17 cellular contexts compared by ENCODE assay signal in genomic region chr16:8374032-8374431, GRCh38.
"Had no signal": no experiment of that assay in that cellular context is flagged by ENCODE, and none has a peak within 500 bp of the region (broad histone marks: within the 10 kb centered on the region; RNA-seq: fewer than 3 reads in every experiment).

No MANE protein-coding gene starts in this region.

- H3K4me3 ChIP-seq: esophagus muscularis mucosa, gastrocnemius medialis, lung, smooth muscle cell, tibial artery, upper lobe of right lung had no signal

- H3K4me3 Mint-ChIP-seq: central memory CD8-positive, alpha-beta T cell; naive thymus-derived CD4-positive, alpha-beta T cell; nephron progenitor cell had no signal

- DNase-seq: effector memory CD4-positive, alpha-beta T cell; gastrocnemius medialis; glutamatergic neuron; left colon; left ventricle myocardium superior; naive thymus-derived CD4-positive, alpha-beta T cell; nephron progenitor cell; right cardiac atrium; stimulated activated CD4-positive, alpha-beta T cell treated with anti-CD3 and anti-CD28 coated beads, Interleukin-2, amount 100 ng/mL, for 48 hours; stimulated activated naive CD4-positive, alpha-beta T cell treated with Interleukin-2 at 50 U/mL for 16 hours; tibial artery; upper lobe of right lung had no signal

- H3K27ac Mint-ChIP-seq: naive thymus-derived CD4-positive, alpha-beta T cell; nephron progenitor cell had no signal

- H3K27ac ChIP-seq: epithelial cell of prostate, esophagus muscularis mucosa, gastrocnemius medialis, tibial artery, upper lobe of right lung had no signal

- H3K36me3 ChIP-seq: esophagus muscularis mucosa, gastrocnemius medialis, tibial artery, upper lobe of right lung had no signal

- H3K4me1 ChIP-seq: esophagus muscularis mucosa, gastrocnemius medialis, tibial artery, upper lobe of right lung had no signal

- H3K27me3 ChIP-seq: esophagus muscularis mucosa, gastrocnemius medialis, tibial artery, upper lobe of right lung had no signal

- H3K4me1 Mint-ChIP-seq: central memory CD8-positive, alpha-beta T cell; naive thymus-derived CD4-positive, alpha-beta T cell; nephron progenitor cell had no signal

- H3K9me3 ChIP-seq: gastrocnemius medialis, tibial artery, upper lobe of right lung had no signal

- ATAC-seq: gastrocnemius medialis; left colon; left ventricle myocardium superior; naive thymus-derived CD4-positive, alpha-beta T cell; right cardiac atrium; upper lobe of right lung had no signal

- H3K27me3 Mint-ChIP-seq: central memory CD8-positive, alpha-beta T cell had no signal

- H3K36me3 Mint-ChIP-seq: naive thymus-derived CD4-positive, alpha-beta T cell had no signal

- H3K4me2 ChIP-seq: smooth muscle cell had no signal
